ENCODE assay signal across 8 cellular contexts in genomic region chr7:142853739-142854504, GRCh38. TPM values are rescaled to one million over a fixed set of nuclear protein-coding genes. Genes with fewer than 3 reads are reported as not detected.
A peak's percentile ranks its signal among the peaks of the same experiment; 100 is the strongest.
DNase-seq lines count a peak whose midpoint lies in the region; ATAC-seq, FAIRE-seq and TF ChIP-seq lines count a peak whose summit lies in the region.

No MANE protein-coding gene starts in this region.

- TF ChIP-seq CTCF in Caco-2 (IDR thresholded peaks at IDR 0.05; ENCODE audit: insufficient read depth in 1 of 2, low read depth in 1 of 2, low read length in 1 of 2, severe bottlenecking in 1 of 2, unreplicated experiment in 1 of 2) (peak; percentile 83 to 85), RWPE1 (conservative IDR thresholded peaks at IDR 0.05; ENCODE audit: low read depth) (peak; percentile 97), testis (IDR thresholded peaks at IDR 0.05) (peak; percentile 63 to 82 (median 75))

- H2AFZ ChIP-seq in neuronal stem cell (ENCODE audit: low read length), result peak overlapping the region; percentile 96

- peak overlapping the region; percentile 97 for H3K4me2 ChIP-seq in neuronal stem cell (ENCODE audit: insufficient read depth, low read length, poor library complexity, severe bottlenecking)

- peak overlapping the region; percentile 97 for H3K27ac ChIP-seq in RWPE1
- H3K27ac ChIP-seq in neuronal stem cell (replicated peaks; ENCODE audit: low read length), result peak overlapping the region; percentile 58
- H3K27ac ChIP-seq in testis, result peak overlapping the region; percentile 29 to 81

- no peaks in the 10 kb centered on the region for H3K9me3 Mint-ChIP-seq in Caco-2 (ENCODE audit: unreplicated experiment)

- peak overlapping the region; percentile 98 for H3K9ac ChIP-seq in neuronal stem cell (ENCODE audit: low read depth, low read length, poor library complexity)

- no peak overlapping the region for H4K91ac ChIP-seq in neuronal stem cell (ENCODE audit: low read depth, low read length, poor library complexity)

- peak overlapping the region; percentile 99 for H3K18ac ChIP-seq in neuronal stem cell (ENCODE audit: low read length)

- H3K36me3 Mint-ChIP-seq in Caco-2 (ENCODE audit: insufficient read depth, unreplicated experiment), result no peaks in the 10 kb centered on the region

- peak overlapping the region; percentile 99 for H3K23ac ChIP-seq in neuronal stem cell (ENCODE audit: low read depth, low read length, poor library complexity)

- ATAC-seq in GM19463 (IDR thresholded peaks at IDR 0.05; ENCODE audit: unreplicated experiment) (peak; percentile 79), HG03575 (IDR thresholded peaks at IDR 0.05; ENCODE audit: extremely low read depth, insufficient number of reproducible peaks, low FRiP score, unreplicated experiment) (peak; percentile 82)

- peaks cover 14% of the 10 kb centered on the region for H3K27me3 Mint-ChIP-seq in Caco-2 (ENCODE audit: insufficient read depth, unreplicated experiment)

- no peak overlapping the region for H3K4ac ChIP-seq in neuronal stem cell (ENCODE audit: low read length)

- no peak overlapping the region for H3K14ac ChIP-seq in neuronal stem cell (ENCODE audit: low read length)

- no peak overlapping the region for H2BK12ac ChIP-seq in neuronal stem cell (ENCODE audit: low read length)

- POLR2A ChIA-PET in Caco-2 (lab: Charles Lee) (no interaction called here), RWPE1 (lab: Yijun Ruan, JAX; ENCODE audit: low non-redundant PET) (no interaction called here)

- no peaks in the 10 kb centered on the region for H3K9me3 ChIP-seq in Caco-2
- H3K9me3 ChIP-seq in neuronal stem cell (replicated peaks in 1 of 2; ENCODE audit: control insufficient read depth in 2 of 2, insufficient read depth in 1 of 2, low read depth in 1 of 2, low read length in 2 of 2), result no peaks in the 10 kb centered on the region
- H3K9me3 ChIP-seq in testis, result no peaks in the 10 kb centered on the region

- peak overlapping the region; percentile 91 for H3K4me3 Mint-ChIP-seq in Caco-2 (ENCODE audit: unreplicated experiment)

- CTCF ChIA-PET in Caco-2 (lab: Charles Lee) (interaction anchor here (0.6 to 1.9 kb wide), 11 partner anchors 12 to 367 kb away, joined by 3 to 6 read pairs (median 3); no protein-coding TSS in a partner anchor), RWPE1 (lab: Yijun Ruan, JAX) (interaction anchor here (0.6 to 3.1 kb wide), 6 partner anchors 11 to 361 kb away, joined by 3 to 13 read pairs (median 4); no protein-coding TSS in a partner anchor)

- H3K27me3 ChIP-seq in Caco-2 (replicated peaks; ENCODE audit: control insufficient read depth, insufficient read depth, low read length) (no peaks in the 10 kb centered on the region; the same call in none of the 2 replicates), neuronal stem cell (ENCODE audit: control insufficient read depth in 3 of 3, insufficient read depth in 3 of 3, low read depth in 1 of 3, low read length in 3 of 3) (peaks cover 0 to 41% (median 8%) of the 10 kb centered on the region in 3 experiments), testis (no peaks in the 10 kb centered on the region)

- no peak for FAIRE-seq in frontal cortex (lab: Jason Lieb, UNC)

- H3K36me3 ChIP-seq in Caco-2 (ENCODE audit: control insufficient read depth, insufficient read depth, low read length) (no peaks in the 10 kb centered on the region), neuronal stem cell (replicated peaks in 1 of 2; ENCODE audit: control insufficient read depth in 2 of 2, insufficient read depth in 2 of 2, low read length in 2 of 2) (no peaks in the 10 kb centered on the region), testis (ENCODE audit: low read depth, missing control alignments) (no peaks in the 10 kb centered on the region)

- peaks cover 3% of the 10 kb centered on the region for H3K79me1 ChIP-seq in neuronal stem cell (ENCODE audit: low read depth, low read length)

- H3K27ac Mint-ChIP-seq in Caco-2 (ENCODE audit: unreplicated experiment), result peak overlapping the region; percentile 47

- peak; percentile 64 to 75 for DNase-seq in Caco-2
- DNase-seq in RWPE1 (ENCODE audit: low spot score), result peak; percentile 62
- peak; percentile 62 for DNase-seq in activated effector memory CD4-positive, alpha-beta T cell treated with Interleukin-2 at 50 U/mL for 16 hours
- DNase-seq in frontal cortex (ENCODE audit: low spot score in 2 of 2), result peak; percentile 67 to 72
- peak; percentile 71 for DNase-seq in neuronal stem cell (ENCODE audit: low spot score)
- peak; percentile 80 for DNase-seq in testis

- H2AK5ac ChIP-seq in neuronal stem cell (ENCODE audit: low read depth, low read length), result no peak overlapping the region

- BruUV-seq in Caco-2 (replicated peaks; lab: Mats Ljungman, UMichigan), result no TSS peak

- no peak overlapping the region for H2BK120ac ChIP-seq in neuronal stem cell (ENCODE audit: low read depth, low read length)

- no peak for TF ChIP-seq POLR2A in testis (IDR thresholded peaks at IDR 0.05)

- WGBS in neuronal stem cell (ENCODE audit: extremely low coverage in 2 of 2, insufficient read length in 2 of 2, insufficient replicate concordance in 1 of 2), 2 donors, result no CpG with 5 or more reads among the region's 34 CpGs
- WGBS in testis, 2 donors, result 1% methylated on average over 18 to 34 of the region's 34 CpGs

- H2BK5ac ChIP-seq in neuronal stem cell (ENCODE audit: low read length), result peak overlapping the region; percentile 96

- H4K8ac ChIP-seq in neuronal stem cell (ENCODE audit: low read depth, low read length), result no peak overlapping the region

- intact Hi-C loops in Caco-2 (cut with micrococcal nuclease; ENCODE audit: unreplicated experiment), result loop anchor here (1.0 to 2.0 kb wide), 6 partner anchors 12 to 361 kb away; no protein-coding TSS in a partner anchor
- intact Hi-C loops in testis (cut with DNase I; ENCODE audit: low total_unique reads), result loop anchor here (10.0 kb wide), 1 partner anchor 361 kb away; no protein-coding TSS in a partner anchor

- peaks cover 6% of the 10 kb centered on the region; the same call in 1 of the 2 replicates for H3K4me1 ChIP-seq in Caco-2
- H3K4me1 ChIP-seq in neuronal stem cell (ENCODE audit: control insufficient read depth in 2 of 2, insufficient read depth in 1 of 2, low read depth in 1 of 2, low read length in 2 of 2), result peaks cover 0 to 6% of the 10 kb centered on the region in 2 donors
- peaks cover 7% of the 10 kb centered on the region for H3K4me1 ChIP-seq in testis

- peak overlapping the region; percentile 76 for H3K4me3 ChIP-seq in Caco-2 (ENCODE audit: low read depth, low read length)
- H3K4me3 ChIP-seq in neuronal stem cell (ENCODE audit: low read length in 2 of 2), result peak overlapping the region; percentile 52 to 85
- peak overlapping the region; percentile 70 to 76 for H3K4me3 ChIP-seq in testis

- peak overlapping the region; percentile 98 for H2BK15ac ChIP-seq in neuronal stem cell (ENCODE audit: low read length)

- H3K4me1 Mint-ChIP-seq in Caco-2 (ENCODE audit: low read depth, unreplicated experiment), result peaks cover 7% of the 10 kb centered on the region

RNA-seq across cellular contexts. Expression of gene EPHB6, which starts 1.0 kb away (rescaled TPM):
- total RNA-seq in Caco-2 (2022), result 2.7 and 3.9 TPM in 2 replicates
- 29.3 TPM for total RNA-seq in frontal cortex
- 9.7 TPM for polyA plus RNA-seq in neuronal stem cell (2013, experiment 1 of 2)
- polyA plus RNA-seq in neuronal stem cell (2013, experiment 2 of 2), result 8.5 TPM
- 10 to 100 TPM; 47.3 to 52.0 TPM for total RNA-seq in testis
- polyA plus RNA-seq in testis (ENCODE audit: insufficient read depth, low read depth, low replicate concordance), result 38.1 TPM

RNA-seq across cellular contexts. Expression of gene TRPV6, which starts 31.6 kb away (rescaled TPM):
- total RNA-seq in Caco-2 (2022) (2.3 and 4.0 TPM in 2 replicates), frontal cortex (under 0.01 TPM), testis (1 to 10 TPM; 2.2 to 4.5 TPM)
- 0.04 TPM for polyA plus RNA-seq in neuronal stem cell (2013, experiment 1 of 2)
- polyA plus RNA-seq in neuronal stem cell (2013, experiment 2 of 2), result 0.06 TPM
- 2.6 TPM for polyA plus RNA-seq in testis (ENCODE audit: insufficient read depth, low read depth, low replicate concordance)

Comparison
In these comparisons a context has a peak if more than half of its experiments do, and no peak if none do; other contexts are left out.
1. Peak in every context shown above with its lines: DNase-seq, ATAC-seq, H3K4me3 ChIP-seq and H3K27ac ChIP-seq.